In genomic region chr6:107668826-107669474, GRCh38 we compare ENCODE assay signal across 8 cellular contexts.
A peak's percentile ranks its signal among the peaks of the same experiment; 100 is the strongest.
DNase-seq lines count a peak whose midpoint lies in the region; ATAC-seq and TF ChIP-seq lines count a peak whose summit lies in the region.

No MANE protein-coding gene starts in this region.

- H3K9me3 ChIP-seq in trophoblast cell (ENCODE audit: insufficient read depth, low read depth, low read length), result no peaks in the 10 kb centered on the region
- no peaks in the 10 kb centered on the region for H3K9me3 ChIP-seq in suprapubic skin

- H4K91ac ChIP-seq in trophoblast cell (ENCODE audit: low read depth, low read length), result no peak overlapping the region

- no peaks in the 10 kb centered on the region for H3K9me3 Mint-ChIP-seq in naive thymus-derived CD8-positive, alpha-beta T cell

- peak; percentile 84 for ATAC-seq in GM18517 (IDR thresholded peaks at IDR 0.05; ENCODE audit: unreplicated experiment)
- ATAC-seq in GM21723 (IDR thresholded peaks at IDR 0.05; ENCODE audit: unreplicated experiment), result peak; percentile 92
- ATAC-seq in naive thymus-derived CD8-positive, alpha-beta T cell, result peak; percentile 85 to 87
- ATAC-seq in left cardiac atrium, result no peak

- intact Hi-C loops in left cardiac atrium (cut with DNase I), result no loop called here

- H3K4me3 ChIP-seq in Jurkat, Clone E6-1 (ENCODE audit: low read length), result no peak overlapping the region
- H3K4me3 ChIP-seq in trophoblast cell (ENCODE audit: low read depth, low read length) (no peak overlapping the region), suprapubic skin (no peak overlapping the region)

- no peak overlapping the region for H4K8ac ChIP-seq in trophoblast cell (ENCODE audit: low read depth, low read length)

- TF ChIP-seq CTCF in suprapubic skin (IDR thresholded peaks at IDR 0.05), result no peak

- TF ChIP-seq EP300 in suprapubic skin (IDR thresholded peaks at IDR 0.05), result no peak

- POLR2A ChIA-PET in naive thymus-derived CD8-positive, alpha-beta T cell (lab: Charles Lee), result interaction anchor here (1.1 kb wide), 1 partner anchor 12 kb away, joined by 3 read pairs; no protein-coding TSS in a partner anchor

- H3K4me1 Mint-ChIP-seq in naive thymus-derived CD8-positive, alpha-beta T cell, result peaks cover 6 to 37% (median 19%) of the 10 kb centered on the region in 4 donors

- peak overlapping the region in 6 of 10 donors; percentile 29 to 58 (median 44) for H3K27ac Mint-ChIP-seq in naive thymus-derived CD8-positive, alpha-beta T cell

- H3K4me1 ChIP-seq in trophoblast cell (ENCODE audit: control insufficient read depth in 1 of 2, insufficient read depth in 2 of 2, low read length in 2 of 2) (peaks cover 0 to 3% of the 10 kb centered on the region in 2 experiments), suprapubic skin (peaks cover 6% of the 10 kb centered on the region)

- H2BK12ac ChIP-seq in trophoblast cell (ENCODE audit: low read length), result no peak overlapping the region

- H3K27ac ChIP-seq in trophoblast cell (ENCODE audit: low read depth, low read length) (no peak overlapping the region), suprapubic skin (no peak overlapping the region)

- H3K79me2 ChIP-seq in trophoblast cell (ENCODE audit: control insufficient read depth, insufficient read depth, low read length, poor library complexity), result no peaks in the 10 kb centered on the region

- no peak for TF ChIP-seq POLR2A in suprapubic skin (IDR thresholded peaks at IDR 0.05)

- peak; percentile 41 for DNase-seq in Jurkat, Clone E6-1 (ENCODE audit: low read depth, low spot score)
- peak in 4 of 10 donors; percentile 5 to 44 (median 30) for DNase-seq in naive thymus-derived CD8-positive, alpha-beta T cell
- no peak for DNase-seq in trophoblast cell
- DNase-seq in suprapubic skin (ENCODE audit: low spot score in 2 of 2), result no peak
- DNase-seq in NCI-H526 (lab: John Stamatoyannopoulos, UW), result no peak
- DNase-seq in left cardiac atrium, result no peak

- H3K18ac ChIP-seq in trophoblast cell (ENCODE audit: low read length), result no peak overlapping the region

- H2AFZ ChIP-seq in trophoblast cell (ENCODE audit: insufficient read depth, low read length, poor library complexity), result no peak overlapping the region

- no peaks in the 10 kb centered on the region for H3K27me3 Mint-ChIP-seq in naive thymus-derived CD8-positive, alpha-beta T cell

- H4K12ac ChIP-seq in trophoblast cell (ENCODE audit: low read depth, low read length), result no peak overlapping the region

- no peak overlapping the region for H2BK5ac ChIP-seq in trophoblast cell (ENCODE audit: low read depth, low read length, poor library complexity)

- H3K14ac ChIP-seq in trophoblast cell (ENCODE audit: low read length), result no peak overlapping the region

- WGBS in trophoblast cell (ENCODE audit: extremely low coverage, insufficient coverage, insufficient read length), result no CpG with 5 or more reads among the region's 18 CpGs
- 80% methylated on average over 12 of the region's 18 CpGs for WGBS in suprapubic skin

- peak overlapping the region in 3 of 10 donors; percentile 17 to 30 (median 18) for H3K4me3 Mint-ChIP-seq in naive thymus-derived CD8-positive, alpha-beta T cell

- no peak overlapping the region for H2AK5ac ChIP-seq in trophoblast cell (ENCODE audit: low read length)

- no peaks in the 10 kb centered on the region for H3K36me3 ChIP-seq in trophoblast cell (ENCODE audit: control insufficient read depth in 1 of 2, insufficient read depth in 2 of 2, low read length in 2 of 2)
- H3K36me3 ChIP-seq in suprapubic skin, result no peaks in the 10 kb centered on the region

- no peak overlapping the region for H3K23ac ChIP-seq in trophoblast cell (ENCODE audit: low read length)

- H3K4me2 ChIP-seq in trophoblast cell (ENCODE audit: low read length), result no peak overlapping the region

- no peak overlapping the region for H3K9ac ChIP-seq in trophoblast cell (ENCODE audit: low read length)

- H3K4ac ChIP-seq in trophoblast cell (ENCODE audit: low read depth, low read length), result no peak overlapping the region

- H2BK120ac ChIP-seq in trophoblast cell (ENCODE audit: insufficient read depth, low read length, poor library complexity), result no peak overlapping the region

- H3K36me3 Mint-ChIP-seq in naive thymus-derived CD8-positive, alpha-beta T cell, result no peaks in the 10 kb centered on the region

- H3K27me3 ChIP-seq in trophoblast cell (ENCODE audit: insufficient read depth, low read length) (no peaks in the 10 kb centered on the region), suprapubic skin (no peaks in the 10 kb centered on the region)

- no peaks in the 10 kb centered on the region for H3K79me1 ChIP-seq in trophoblast cell (ENCODE audit: low read length)

Comparison
In these comparisons a context has a peak if more than half of its experiments do, and no peak if none do; other contexts are left out.
1. ATAC-seq: peak in GM18517 (single experiment), GM21723 (single experiment) and naive thymus-derived CD8-positive, alpha-beta T cell (2 of 2); none in left cardiac atrium (0 of 2).